21 cellular contexts compared by ENCODE assay signal in genomic region chr2:29611850-29612249, GRCh38.
DNase-seq lines count a peak whose midpoint lies in the region; ATAC-seq and TF ChIP-seq lines count a peak whose summit lies in the region.
"Had no signal": no experiment of that assay in that cellular context is flagged by ENCODE, and none has a peak within 500 bp of the region (broad histone marks: within the 10 kb centered on the region; RNA-seq: fewer than 3 reads in every experiment).

No MANE protein-coding gene starts in this region.

- no peak overlapping the region for H2AK5ac ChIP-seq in trophoblast cell (ENCODE audit: low read length)

- 94 to 100% methylated on average over 2 to 5 of the region's 5 CpGs for whole genome bisulfite sequencing in endodermal cell (ENCODE audit: insufficient coverage in 1 of 2, insufficient read length in 1 of 2), 2 experiments
- WGBS in trophoblast cell (ENCODE audit: extremely low coverage, insufficient coverage, insufficient read length): no CpG with 5 or more reads among the region's 5 CpGs

- no peak overlapping the region for H3K18ac ChIP-seq in trophoblast cell (ENCODE audit: low read length)

- no peak overlapping the region for H2BK12ac ChIP-seq in trophoblast cell (ENCODE audit: low read length)

- H3K9ac ChIP-seq in endodermal cell (ENCODE audit: extremely low read depth, low read length, poor library complexity, severe bottlenecking): no peak overlapping the region
- H3K9ac ChIP-seq in trophoblast cell (ENCODE audit: low read length): no peak overlapping the region

- no peak overlapping the region for H3K4me2 ChIP-seq in trophoblast cell (ENCODE audit: low read length)
- H3K4me2 ChIP-seq: A549 had no signal

- no peak overlapping the region for H3K4me3 ChIP-seq in endodermal cell (ENCODE audit: low read length)
- H3K4me3 ChIP-seq in trophoblast cell (ENCODE audit: low read depth, low read length): no peak overlapping the region
- H3K4me3 ChIP-seq: A549, SJSA1 had no signal

- no peaks in the 10 kb centered on the region for H3K27me3 Mint-ChIP-seq in endodermal cell (ENCODE audit: insufficient read depth)
- peaks cover 11% of the 10 kb centered on the region for H3K27me3 Mint-ChIP-seq in chondrocyte (ENCODE audit: low read depth)

- H2BK5ac ChIP-seq in trophoblast cell (ENCODE audit: low read depth, low read length, poor library complexity): peak overlapping the region; percentile 17

- H3K4ac ChIP-seq in trophoblast cell (ENCODE audit: low read depth, low read length): no peak overlapping the region

- H3K36me3 Mint-ChIP-seq in endodermal cell (ENCODE audit: low read depth) (no peaks in the 10 kb centered on the region), chondrocyte (ENCODE audit: low read depth) (no peaks in the 10 kb centered on the region)
- H3K36me3 Mint-ChIP-seq: CD4-positive, CD25-positive, alpha-beta regulatory T cell had no signal

- no peaks in the 10 kb centered on the region for H3K36me3 ChIP-seq in endodermal cell (ENCODE audit: control insufficient read depth, insufficient read depth, low read length)
- H3K36me3 ChIP-seq in trophoblast cell (ENCODE audit: control insufficient read depth in 1 of 2, insufficient read depth in 2 of 2, low read length in 2 of 2): no peaks in the 10 kb centered on the region
- H3K36me3 ChIP-seq: SJSA1 had no signal

- H3K4me3 Mint-ChIP-seq in endodermal cell: no peak overlapping the region
- no peak overlapping the region for H3K4me3 Mint-ChIP-seq in chondrocyte (ENCODE audit: unreplicated experiment)
- H3K4me3 Mint-ChIP-seq: CD4-positive, CD25-positive, alpha-beta regulatory T cell had no signal

- peaks cover 24% of the 10 kb centered on the region for H3K4me1 Mint-ChIP-seq in endodermal cell
- H3K4me1 Mint-ChIP-seq in chondrocyte (ENCODE audit: low read depth): peaks cover under 1% of the 10 kb centered on the region

- H3K79me1 ChIP-seq in trophoblast cell (ENCODE audit: low read length): peaks cover 28% of the 10 kb centered on the region

- H3K9me3 ChIP-seq in endodermal cell (ENCODE audit: control insufficient read depth, low read length): no peaks in the 10 kb centered on the region
- peaks cover 2% of the 10 kb centered on the region for H3K9me3 ChIP-seq in trophoblast cell (ENCODE audit: insufficient read depth, low read depth, low read length)
- H3K9me3 ChIP-seq: A549, SJSA1 had no signal

- H3K27ac ChIP-seq in endodermal cell (ENCODE audit: low read depth, low read length) (no peak overlapping the region), trophoblast cell (ENCODE audit: low read depth, low read length) (no peak overlapping the region)
- H3K27ac ChIP-seq: A549, SJSA1 had no signal

- H3K27ac Mint-ChIP-seq in endodermal cell (no peak overlapping the region), chondrocyte (ENCODE audit: unreplicated experiment) (no peak overlapping the region)
- H3K27ac Mint-ChIP-seq: CD4-positive, CD25-positive, alpha-beta regulatory T cell had no signal

- H3K14ac ChIP-seq in trophoblast cell (ENCODE audit: low read length): no peak overlapping the region

- H3K23ac ChIP-seq in trophoblast cell (ENCODE audit: low read length): no peak overlapping the region

- H4K12ac ChIP-seq in trophoblast cell (ENCODE audit: low read depth, low read length): no peak overlapping the region

- DNase-seq in DMS53 (lab: John Stamatoyannopoulos, UW) (peak; percentile 48), NCI-H69 (lab: John Stamatoyannopoulos, UW) (peak; percentile 15), endodermal cell (peak; percentile 28), trophoblast cell (no peak), Right ventricle myocardium superior (no peak), chondrocyte (ENCODE audit: low spot score) (no peak), 8988T (no peak)
- DNase-seq: CD4-positive, CD25-positive, alpha-beta regulatory T cell; KG1; NCI-H1092; NCI-H1417 treated with DMSO at 0.1 percent for 48 hours; NCI-H187; NCI-H2081 treated with DMSO at 0.1 percent for 48 hours; NCI-H2171; NCI-H345; NCI-H510A treated with DMSO at 0.1 percent for 48 hours; NCI-H748 treated with DMSO at 0.1 percent for 48 hours had no signal

- no peak overlapping the region for H2AFZ ChIP-seq in trophoblast cell (ENCODE audit: insufficient read depth, low read length, poor library complexity)

- TF ChIP-seq CTCF in endodermal cell (conservative IDR thresholded peaks at IDR 0.05): no peak
- TF ChIP-seq CTCF in chondrocyte (IDR thresholded peaks at IDR 0.05): no peak

- no peaks in the 10 kb centered on the region for H3K79me2 ChIP-seq in trophoblast cell (ENCODE audit: control insufficient read depth, insufficient read depth, low read length, poor library complexity)

- peaks cover 4% of the 10 kb centered on the region for H3K9me3 Mint-ChIP-seq in endodermal cell
- H3K9me3 Mint-ChIP-seq in chondrocyte (ENCODE audit: low read depth): no peaks in the 10 kb centered on the region
- H3K9me3 Mint-ChIP-seq: CD4-positive, CD25-positive, alpha-beta regulatory T cell had no signal

- H4K8ac ChIP-seq in trophoblast cell (ENCODE audit: low read depth, low read length): no peak overlapping the region

- intact Hi-C loops in Right ventricle myocardium superior (cut with DNase I): no loop called here

- no peak for ATAC-seq in Right ventricle myocardium superior (ENCODE audit: poor library complexity)
- ATAC-seq: A549, HCT116, Right ventricle myocardium inferior had no signal

- H3K27me3 ChIP-seq in endodermal cell (ENCODE audit: control insufficient read depth, insufficient read depth, low read length, poor library complexity, severe bottlenecking) (no peaks in the 10 kb centered on the region), trophoblast cell (ENCODE audit: insufficient read depth, low read length) (no peaks in the 10 kb centered on the region)
- H3K27me3 ChIP-seq: SJSA1 had no signal

- H4K91ac ChIP-seq in trophoblast cell (ENCODE audit: low read depth, low read length): peak overlapping the region; percentile 43

- H2BK120ac ChIP-seq in trophoblast cell (ENCODE audit: insufficient read depth, low read length, poor library complexity): no peak overlapping the region

- H3K4me1 ChIP-seq in endodermal cell (ENCODE audit: control insufficient read depth, insufficient read depth, low read length): peaks cover 5% of the 10 kb centered on the region
- peaks cover 13 to 19% of the 10 kb centered on the region in 2 experiments for H3K4me1 ChIP-seq in trophoblast cell (ENCODE audit: control insufficient read depth in 1 of 2, insufficient read depth in 2 of 2, low read length in 2 of 2)
- H3K4me1 ChIP-seq: A549 had no signal

Comparison
In these comparisons a context has a peak if more than half of its experiments do, and no peak if none do; other contexts are left out.
1. DNase-seq: peak in DMS53 (single experiment), NCI-H69 (single experiment) and endodermal cell (single experiment); none in trophoblast cell (0 of 2), Right ventricle myocardium superior (single experiment), chondrocyte (single experiment) and 8988T (single experiment).